ENCODE assay signal across 1 cellular context in genomic region chr12:6716874-6717437, GRCh38.
TF ChIP-seq lines count a peak whose summit lies in the region.

No MANE protein-coding gene starts in this region.

TF ChIP-seq in endothelial cell of umbilical vein, 7 proteins besides CTCF, POLR2A, EP300 and RAD21:
- no peak for TF ChIP-seq FOS (IDR thresholded peaks at IDR 0.05; ENCODE audit: borderline replicate concordance, insufficient read depth, low read length)
- TF ChIP-seq JUN (IDR thresholded peaks at IDR 0.05; ENCODE audit: borderline replicate concordance, insufficient read depth, insufficient read length, low read depth): no peak
- TF ChIP-seq EZH2 (IDR thresholded peaks at IDR 0.05; ENCODE audit: borderline replicate concordance, low read depth, low read length, severe bottlenecking): no peak
- no peak for TF ChIP-seq GATA2 (IDR thresholded peaks at IDR 0.05; ENCODE audit: insufficient read depth, insufficient read length, low read depth, low read length)
- TF ChIP-seq POLR2AphosphoS5 (IDR thresholded peaks at IDR 0.05; ENCODE audit: insufficient read depth, low read depth, low read length): no peak
